1 cellular context compared by ENCODE assay signal in genomic region chr6:20924911-20925543, GRCh38.
TF ChIP-seq lines count a peak whose summit lies in the region.

No MANE protein-coding gene starts in this region.

TF ChIP-seq in WTC11, 78 proteins besides CTCF, POLR2A, EP300 and RAD21 (continued from another document):
- TF ChIP-seq USF2 (CRISPR knock-in tag; IDR thresholded peaks at IDR 0.05) = no peak
- TF ChIP-seq ATF2 (CRISPR knock-in tag; IDR thresholded peaks at IDR 0.05; ENCODE audit: borderline replicate concordance, low read depth) = no peak
- no peak for TF ChIP-seq ZNF232 (CRISPR knock-in tag; IDR thresholded peaks at IDR 0.05)
- no peak for TF ChIP-seq ETV6 (CRISPR knock-in tag; IDR thresholded peaks at IDR 0.05)
TF ChIP-seq in WTC11: peak in this region for 0.
